In genomic region chr9:5566054-5566618, GRCh38 we compare ENCODE assay signal across 11 cellular contexts. TPM values are rescaled to one million over a fixed set of nuclear protein-coding genes. Genes with fewer than 3 reads are reported as not detected.
DNase-seq lines count a peak whose midpoint lies in the region; ATAC-seq, FAIRE-seq and TF ChIP-seq lines count a peak whose summit lies in the region.
"Had no signal": no experiment of that assay in that cellular context is flagged by ENCODE, and none has a peak within 500 bp of the region (broad histone marks: within the 10 kb centered on the region; RNA-seq: fewer than 3 reads in every experiment).

No MANE protein-coding gene starts in this region.

- TF ChIP-seq CTCF in GM12878 (IDR thresholded peaks at IDR 0.05 in 2 of 3, conservative IDR thresholded peaks at IDR 0.05 in 1 of 3; ENCODE audit: control insufficient read depth in 2 of 3, extremely low read depth in 1 of 3, insufficient read depth in 1 of 3, low read depth in 3 of 3, low read length in 3 of 3) (no peak), heart right ventricle (IDR thresholded peaks at IDR 0.05) (no peak), Caco-2 (IDR thresholded peaks at IDR 0.05; ENCODE audit: insufficient read depth in 1 of 2, low read depth in 1 of 2, low read length in 1 of 2, severe bottlenecking in 1 of 2, unreplicated experiment in 1 of 2) (no peak)

- DNase-seq in GM19239 (ENCODE audit: insufficient read length, low spot score) = no peak
- peak; percentile 91 for DNase-seq in GM12878 (ENCODE audit: low read depth, low spot score)
- DNase-seq in heart right ventricle = no peak
- DNase-seq in stimulated activated CD8-positive, alpha-beta memory T cell treated with anti-CD3 and anti-CD28 coated beads, Interleukin-4, amount 100 ng/mL, for 48 hours = no peak
- no peak for DNase-seq in DMS114 treated with DMSO at 0.1 percent for 48 hours (lab: John Stamatoyannopoulos, UW; ENCODE audit: unreplicated experiment)
- no peak for DNase-seq in Caco-2

- 30% methylated on average over 6 of the region's 6 CpGs for WGBS in GM12878 (ENCODE audit: insufficient coverage, insufficient replicate concordance, low lambda C conversion rate, missing lambda C conversion rate)
- WGBS in heart right ventricle, 2 donors = 91 to 95% methylated on average over 6 of the region's 6 CpGs

- H3K4me3 Mint-ChIP-seq in Caco-2 (ENCODE audit: unreplicated experiment) = no peak overlapping the region
- H3K4me3 Mint-ChIP-seq: stimulated activated effector memory CD8-positive, alpha-beta T cell treated with anti-CD3 and anti-CD28 coated beads, Interleukin-12 subunit alpha, Interleukin-12 subunit beta, amount 100 ng/mL, for 72 hours had no signal

- H3K36me3 ChIP-seq in BLaER1 treated with 17β-estradiol and CSF1 and Interleukin-3, amounts not matched to agents 10 nM and 100 nM = 0 out of 22 replicates have a peak, but pooled peaks cover 0 to 5% (median 0%) of the 10 kb centered on the region in 11 experiments
- no peaks in the 10 kb centered on the region; a peak in 2 of 4 replicates for H3K36me3 ChIP-seq in GM12878 (ENCODE audit: control insufficient read depth in 2 of 2, insufficient read depth in 2 of 2, low read length in 1 of 2)
- H3K36me3 ChIP-seq in heart right ventricle = peaks cover 0 to 12% (median 0%) of the 10 kb centered on the region in 9 donors
- no peaks in the 10 kb centered on the region for H3K36me3 ChIP-seq in Caco-2 (ENCODE audit: control insufficient read depth, insufficient read depth, low read length)

- peak overlapping the region in 9 of 11 experiments; percentile 57 to 79 (median 72); a peak in 18 of 22 replicates for H3K27ac ChIP-seq in BLaER1 treated with 17β-estradiol and CSF1 and Interleukin-3, amounts not matched to agents 10 nM and 100 nM
- peak overlapping the region; percentile 80 for H3K27ac ChIP-seq in GM12878 (ENCODE audit: control insufficient read depth, insufficient read depth)
- no peak overlapping the region for H3K27ac ChIP-seq in heart right ventricle
- H3K27ac ChIP-seq: SK-N-MC had no signal

- H3K9me3 Mint-ChIP-seq in Caco-2 (ENCODE audit: unreplicated experiment) = no peaks in the 10 kb centered on the region

- H3K4me2 ChIP-seq in BLaER1 treated with 17β-estradiol and CSF1 and Interleukin-3, amounts not matched to agents 10 nM and 100 nM = peak overlapping the region; percentile 42 to 85 (median 67); a peak in 21 of 22 replicates
- H3K4me2 ChIP-seq in GM12878 (ENCODE audit: control insufficient read depth, insufficient read depth) = peak overlapping the region; percentile 81

- H3K79me2 ChIP-seq in GM12878 (ENCODE audit: control insufficient read depth, insufficient read depth, low read length) = no peaks in the 10 kb centered on the region

- no peaks in the 10 kb centered on the region for H3K27me3 Mint-ChIP-seq in Caco-2 (ENCODE audit: insufficient read depth, unreplicated experiment)

- no peaks in the 10 kb centered on the region for H3K27me3 ChIP-seq in BLaER1 treated with 17β-estradiol and CSF1 and Interleukin-3, amounts not matched to agents 10 nM and 100 nM
- H3K27me3 ChIP-seq in GM12878 (replicated peaks in 1 of 2; ENCODE audit: control insufficient read depth in 2 of 2, insufficient read depth in 2 of 2, low read length in 1 of 2) (no peaks in the 10 kb centered on the region), heart right ventricle (no peaks in the 10 kb centered on the region), Caco-2 (replicated peaks; ENCODE audit: control insufficient read depth, insufficient read depth, low read length) (no peaks in the 10 kb centered on the region)

- H2AFZ ChIP-seq in GM12878 (ENCODE audit: control insufficient read depth, low read depth, low read length) = peak overlapping the region; percentile 69

- peak overlapping the region in 6 of 11 experiments; percentile 30 to 55 (median 45); a peak in 12 of 22 replicates for H3K9ac ChIP-seq in BLaER1 treated with 17β-estradiol and CSF1 and Interleukin-3, amounts not matched to agents 10 nM and 100 nM
- peak overlapping the region; percentile 49 for H3K9ac ChIP-seq in GM12878 (ENCODE audit: control insufficient read depth, insufficient read depth, low read length)

- ATAC-seq in HG02885 (IDR thresholded peaks at IDR 0.05; ENCODE audit: poor library complexity, unreplicated experiment) = peak; percentile 80
- peak; percentile 91 for ATAC-seq in GM12878
- no peak for ATAC-seq in heart right ventricle
- ATAC-seq: stimulated activated effector memory CD8-positive, alpha-beta T cell treated with anti-CD3 and anti-CD28 coated beads, Interleukin-12 subunit alpha, Interleukin-12 subunit beta, amount 100 ng/mL, for 72 hours had no signal

- no TSS peak for BruUV-seq in GM12878 (replicated peaks; lab: Mats Ljungman, UMichigan)
- no TSS peak for BruUV-seq in Caco-2 (replicated peaks; lab: Mats Ljungman, UMichigan)

- no peak for TF ChIP-seq RAD21 in GM12878 (IDR thresholded peaks at IDR 0.05; ENCODE audit: insufficient read depth, low read depth, low read length)

- SMC1A ChIA-PET in GM12878 (lab: Charles Lee; ENCODE audit: uncharacterized antibody, unreplicated experiment) = interaction anchor here (1.2 to 25.5 kb wide), 12 partner anchors 8 to 128 kb away, joined by 4 to 389 read pairs (median 6); partner anchors contain the start of genes CD274, PDCD1LG2 and PLGRKT

- RAD21 ChIA-PET in GM12878 (lab: Charles Lee; ENCODE audit: unreplicated experiment) = interaction anchor here (0.8 to 18.6 kb wide), 9 partner anchors 12 to 115 kb away, joined by 3 to 164 read pairs (median 6); no protein-coding TSS in a partner anchor

- CTCF ChIA-PET in GM12878 (lab: Yijun Ruan, JAX) = interaction anchor here (0.8 to 3.4 kb wide), 5 partner anchors 9 to 116 kb away, joined by 3 to 16 read pairs (median 8); partner anchors contain the start of gene CD274
- CTCF ChIA-PET in Caco-2 (lab: Charles Lee) = no interaction called here

- no peak overlapping the region for H3K4me3 ChIP-seq in BLaER1 treated with 17β-estradiol and CSF1 and Interleukin-3, amounts not matched to agents 10 nM and 100 nM
- H3K4me3 ChIP-seq in GM12878 (no peak overlapping the region), heart right ventricle (no peak overlapping the region), Caco-2 (ENCODE audit: low read depth, low read length) (no peak overlapping the region)
- H3K4me3 ChIP-seq: SK-N-MC had no signal

- H3K4me1 ChIP-seq in BLaER1 treated with 17β-estradiol and CSF1 and Interleukin-3, amounts not matched to agents 10 nM and 100 nM = peaks cover 23 to 74% (median 51%) of the 10 kb centered on the region in 10 experiments
- peaks cover 39% of the 10 kb centered on the region for H3K4me1 ChIP-seq in GM12878 (ENCODE audit: control insufficient read depth, insufficient read depth, low read length)
- H3K4me1 ChIP-seq in heart right ventricle = peaks cover 0 to 31% (median 0%) of the 10 kb centered on the region in 9 donors
- H3K4me1 ChIP-seq in Caco-2 = no peaks in the 10 kb centered on the region

- no peak for TF ChIP-seq POLR2A in GM12878 (IDR thresholded peaks at IDR 0.05; ENCODE audit: low read depth, low read length)

- in situ Hi-C loops in GM12878 (cut with MboI) = no loop called here

- peaks cover 0 to 9% (median 6%) of the 10 kb centered on the region in 11 experiments; a peak in 6 of 22 replicates for H3K9me3 ChIP-seq in BLaER1 treated with 17β-estradiol and CSF1 and Interleukin-3, amounts not matched to agents 10 nM and 100 nM (replicated peaks in 1 of 11)
- peaks cover 2% of the 10 kb centered on the region; the same call in 2 of the 3 replicates for H3K9me3 ChIP-seq in GM12878 (replicated peaks; ENCODE audit: control insufficient read depth, insufficient read depth, low read length)
- peaks cover 0 to 5% (median 0%) of the 10 kb centered on the region in 11 donors for H3K9me3 ChIP-seq in heart right ventricle
- H3K9me3 ChIP-seq in Caco-2 = no peaks in the 10 kb centered on the region

- H3K27ac Mint-ChIP-seq in Caco-2 (ENCODE audit: unreplicated experiment) = no peak overlapping the region
- H3K27ac Mint-ChIP-seq: stimulated activated effector memory CD8-positive, alpha-beta T cell treated with anti-CD3 and anti-CD28 coated beads, Interleukin-12 subunit alpha, Interleukin-12 subunit beta, amount 100 ng/mL, for 72 hours had no signal

- intact Hi-C loops in GM12878 (cut with micrococcal nuclease; ENCODE audit: unreplicated experiment) (loop anchor here (2.0 kb wide), 1 partner anchor 17 kb away; no protein-coding TSS in a partner anchor), heart right ventricle (cut with DNase I) (no loop called here), Caco-2 (cut with micrococcal nuclease; ENCODE audit: unreplicated experiment) (no loop called here)

- POLR2A ChIA-PET in GM12878 (lab: Charles Lee) (interaction anchor here (0.6 to 3.9 kb wide), 11 partner anchors 14 to 605 kb away, joined by 3 to 30 read pairs (median 4); partner anchors contain the start of gene PDCD1LG2), Caco-2 (lab: Charles Lee) (no interaction called here)

- H4K20me1 ChIP-seq in BLaER1 treated with 17β-estradiol and CSF1 and Interleukin-3, amounts not matched to agents 10 nM and 100 nM = no peaks in the 10 kb centered on the region
- no peaks in the 10 kb centered on the region for H4K20me1 ChIP-seq in GM12878 (ENCODE audit: control insufficient read depth, insufficient read depth)

- H3K4me1 Mint-ChIP-seq in Caco-2 (ENCODE audit: low read depth, unreplicated experiment) = no peaks in the 10 kb centered on the region

- H3K36me3 Mint-ChIP-seq in Caco-2 (ENCODE audit: insufficient read depth, unreplicated experiment) = no peaks in the 10 kb centered on the region
- H3K36me3 Mint-ChIP-seq: stimulated activated effector memory CD8-positive, alpha-beta T cell treated with anti-CD3 and anti-CD28 coated beads, Interleukin-12 subunit alpha, Interleukin-12 subunit beta, amount 100 ng/mL, for 72 hours had no signal

- TF ChIP-seq EP300 in GM12878 (IDR thresholded peaks at IDR 0.05; ENCODE audit: borderline replicate concordance in 1 of 2, control insufficient read depth in 1 of 2, low read depth in 2 of 2, low read length in 2 of 2) = 0 out of 4 replicates have a peak, but pooled peaks of 1 of the 2 experiments have one; percentile 49

- FAIRE-seq in GM19239 (lab: Jason Lieb, UNC) (peak; percentile 99), GM12878 (lab: Jason Lieb, UNC) (no peak)

RNA-seq across cellular contexts. Expression of gene PDCD1LG2, which starts 55.8 kb away (rescaled TPM):
- 37.4 and 39.7 TPM in 2 replicates for total RNA-seq in GM12878 (2013; cell fraction: nucleolus; rRNA removed)
- 3.4 and 4.0 TPM in 2 replicates for total RNA-seq in GM12878 (2014; rRNA removed)
- 3.2 and 3.9 TPM in 2 replicates for total RNA-seq in GM12878 (2014; rRNA removed; fragmentation: Illumina TruSeq; extraction: Trizol)
- total RNA-seq in GM12878 (2021) = 1.9 and 2.4 TPM in 2 replicates
- polyA plus RNA-seq in GM12878 (2011; ENCODE audit: low read depth) = 1.5 TPM
- polyA plus RNA-seq in GM12878 (2011; rRNA removed) = 37.3 and 46.0 TPM in 2 replicates
- 19.5 and 25.9 TPM in 2 replicates for polyA plus RNA-seq in GM12878 (2011; cell fraction: cytosol; rRNA removed)
- 22.2 and 35.4 TPM in 2 replicates for polyA plus RNA-seq in GM12878 (2011; cell fraction: nucleus; rRNA removed)
- 1.3 and 3.0 TPM in 2 replicates for polyA plus RNA-seq in GM12878 (2012)
- polyA plus RNA-seq in GM12878 (2014; fragmentation: Illumina TruSeq; extraction: Trizol) = 2.9 and 3.3 TPM in 2 replicates
- polyA plus RNA-seq in GM12878 (2014; fragmentation: Nextera tagmentation; extraction: Ambion mirVana) = 1 to 10 TPM; 1.5 to 2.5 TPM
- polyA plus RNA-seq in GM12878 (2014; rRNA removed) = 1.8 and 2.0 TPM in 2 replicates
- polyA plus RNA-seq in GM12878 (2016; fragmentation: Nextera tagmentation; extraction: Ambion mirVana) = 1 to 10 TPM; 3.0 to 4.1 TPM
- polyA minus RNA-seq in GM12878 (2011; rRNA and poly(A)+ RNA removed) = 51.9 and 57.8 TPM in 2 replicates
- polyA minus RNA-seq in GM12878 (2011; cell fraction: cytosol; rRNA and poly(A)+ RNA removed) = 16.7 and 17.6 TPM in 2 replicates
- 29.9 and 30.0 TPM in 2 replicates for polyA minus RNA-seq in GM12878 (2011; cell fraction: nucleus; rRNA and poly(A)+ RNA removed)
- total RNA-seq in heart right ventricle = 1 to 10 TPM in 8 of 10 donors, under 1 TPM in 2; 0.72 to 8.6 (median 1.3) TPM
- polyA plus RNA-seq in heart right ventricle = 1 to 10 TPM in 1 of 2 donors, under 1 TPM in 1; 0.51 to 1.2 TPM
- not detected in 2 replicates for total RNA-seq in Caco-2 (2022)
- total RNA-seq: mononuclear cell had no signal

Comparison
In these comparisons a context has a peak if more than half of its experiments do, and no peak if none do; other contexts are left out.
1. H3K27ac ChIP-seq: peak in BLaER1 treated with 17β-estradiol and CSF1 and Interleukin-3, amounts not matched to agents 10 nM and 100 nM (9 of 11) and GM12878 (single experiment); none in heart right ventricle (0 of 10).
2. ATAC-seq: peak in HG02885 (single experiment) and GM12878 (single experiment); none in heart right ventricle (0 of 8).